Comparison of ENCODE assay signal across 12 cellular contexts in the genomic region with DNA sequence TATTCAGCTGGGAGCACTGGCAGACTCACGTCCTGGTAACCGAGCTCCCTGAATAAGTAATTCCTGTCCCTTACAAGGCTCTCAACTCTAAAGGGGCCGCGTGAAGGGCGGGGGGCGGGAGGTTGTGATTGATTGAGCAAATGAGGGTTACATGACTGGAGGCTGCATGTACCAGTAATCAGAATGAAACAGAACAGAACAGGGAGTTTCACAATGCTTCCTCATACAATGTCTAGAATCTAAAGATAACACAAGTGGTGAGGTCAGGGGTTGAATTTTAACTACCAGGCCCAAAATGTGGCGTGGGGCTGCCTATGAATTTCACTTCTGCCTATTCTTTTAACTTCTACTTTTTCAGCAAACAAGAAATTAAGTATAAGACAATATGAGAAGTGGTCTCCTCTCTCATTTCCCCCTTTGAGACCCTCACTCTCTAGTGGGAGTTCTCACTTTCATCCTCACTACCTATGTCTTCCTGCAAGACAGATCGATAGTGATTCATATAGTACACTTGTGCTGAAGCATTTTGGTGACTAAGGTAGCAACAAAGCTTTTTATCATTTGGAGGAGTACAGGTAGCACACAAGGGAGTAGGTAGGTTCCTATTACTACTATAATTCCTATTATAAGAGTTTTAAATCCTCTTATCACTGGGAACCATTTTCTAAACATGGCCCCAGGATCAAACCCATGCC.
DNase-seq lines count a peak whose midpoint lies in the region; ATAC-seq and TF ChIP-seq lines count a peak whose summit lies in the region.
"Had no signal": no experiment of that assay in that cellular context is flagged by ENCODE, and none has a peak within 500 bp of the region (broad histone marks: within the 10 kb centered on the region; RNA-seq: fewer than 3 reads in every experiment).

No MANE protein-coding gene starts in this region.

- intact Hi-C loops in sciatic nerve (cut with DNase I): no loop called here

- no peaks in the 10 kb centered on the region for H3K4me1 Mint-ChIP-seq in T-cell
- H3K4me1 Mint-ChIP-seq: activated naive CD4-positive, alpha-beta T cell treated with anti-CD3 and anti-CD28 coated beads, Interleukin-2, amount 50 U/mL, for 24 hours; neural crest cell had no signal

- DNase-seq in GM10248 (ENCODE audit: extremely low spot score) (peak; percentile 31), SKM-1 (lab: John Stamatoyannopoulos, UW; ENCODE audit: unreplicated experiment) (peak; percentile 57), T-cell (no peak), NCI-H748 treated with DMSO at 0.1 percent for 48 hours (lab: John Stamatoyannopoulos, UW) (no peak), sciatic nerve (ENCODE audit: low spot score) (no peak)
- no peak for DNase-seq in activated CD4-positive, alpha-beta T cell treated with anti-CD3 and anti-CD28 coated beads for 48 hours
- DNase-seq: NCI-H524; stimulated activated CD4-positive, alpha-beta T cell treated with anti-CD3 and anti-CD28 coated beads, Interleukin-4, amount 100 ng/mL, for 4 hours had no signal

- H3K27me3 Mint-ChIP-seq in T-cell: peaks cover 4 to 6% of the 10 kb centered on the region in 2 donors

- no peak for TF ChIP-seq CTCF in GM10248 (IDR thresholded peaks at IDR 0.05; ENCODE audit: control extremely low read depth, extremely low read depth, low read depth, missing control alignments)

- H3K36me3 Mint-ChIP-seq in T-cell: no peaks in the 10 kb centered on the region
- H3K36me3 Mint-ChIP-seq: activated naive CD4-positive, alpha-beta T cell treated with anti-CD3 and anti-CD28 coated beads, Interleukin-2, amount 50 U/mL, for 24 hours had no signal

- no peak overlapping the region for H3K4me3 Mint-ChIP-seq in T-cell
- H3K4me3 Mint-ChIP-seq: activated naive CD4-positive, alpha-beta T cell treated with anti-CD3 and anti-CD28 coated beads, Interleukin-2, amount 50 U/mL, for 24 hours; neural crest cell had no signal

- peaks cover 0 to 5% (median 0%) of the 10 kb centered on the region in 3 donors for H3K9me3 Mint-ChIP-seq in T-cell

- CTCF ChIA-PET in GM10248 (lab: Yijun Ruan, JAX): no interaction called here
- CTCF ChIA-PET in T-cell (lab: Charles Lee): no interaction called here

- no peak overlapping the region for H3K27ac Mint-ChIP-seq in T-cell
- H3K27ac Mint-ChIP-seq: activated naive CD4-positive, alpha-beta T cell treated with anti-CD3 and anti-CD28 coated beads, Interleukin-2, amount 50 U/mL, for 24 hours had no signal

- ATAC-seq in GM21360 (IDR thresholded peaks at IDR 0.05; ENCODE audit: unreplicated experiment) (peak; percentile 48), HG03064 (IDR thresholded peaks at IDR 0.05; ENCODE audit: low read depth, unreplicated experiment) (peak; percentile 87), T-cell (replicated peaks in 1 of 4) (no peak), sciatic nerve (no peak)

- POLR2A ChIA-PET in GM10248 (lab: Yijun Ruan, JAX): no interaction called here
- POLR2A ChIA-PET in T-cell (lab: Charles Lee): no interaction called here

Comparison
In these comparisons a context has a peak if more than half of its experiments do, and no peak if none do; other contexts are left out.
1. DNase-seq: peak in GM10248 (single experiment) and SKM-1 (single experiment); none in T-cell (0 of 34), NCI-H748 treated with DMSO at 0.1 percent for 48 hours (single experiment), sciatic nerve (single experiment) and activated CD4-positive, alpha-beta T cell treated with anti-CD3 and anti-CD28 coated beads for 48 hours (single experiment).
2. ATAC-seq: peak in GM21360 (single experiment) and HG03064 (single experiment); none in T-cell (0 of 4) and sciatic nerve (single experiment).